1 cellular context compared by ENCODE assay signal in the genomic region with DNA sequence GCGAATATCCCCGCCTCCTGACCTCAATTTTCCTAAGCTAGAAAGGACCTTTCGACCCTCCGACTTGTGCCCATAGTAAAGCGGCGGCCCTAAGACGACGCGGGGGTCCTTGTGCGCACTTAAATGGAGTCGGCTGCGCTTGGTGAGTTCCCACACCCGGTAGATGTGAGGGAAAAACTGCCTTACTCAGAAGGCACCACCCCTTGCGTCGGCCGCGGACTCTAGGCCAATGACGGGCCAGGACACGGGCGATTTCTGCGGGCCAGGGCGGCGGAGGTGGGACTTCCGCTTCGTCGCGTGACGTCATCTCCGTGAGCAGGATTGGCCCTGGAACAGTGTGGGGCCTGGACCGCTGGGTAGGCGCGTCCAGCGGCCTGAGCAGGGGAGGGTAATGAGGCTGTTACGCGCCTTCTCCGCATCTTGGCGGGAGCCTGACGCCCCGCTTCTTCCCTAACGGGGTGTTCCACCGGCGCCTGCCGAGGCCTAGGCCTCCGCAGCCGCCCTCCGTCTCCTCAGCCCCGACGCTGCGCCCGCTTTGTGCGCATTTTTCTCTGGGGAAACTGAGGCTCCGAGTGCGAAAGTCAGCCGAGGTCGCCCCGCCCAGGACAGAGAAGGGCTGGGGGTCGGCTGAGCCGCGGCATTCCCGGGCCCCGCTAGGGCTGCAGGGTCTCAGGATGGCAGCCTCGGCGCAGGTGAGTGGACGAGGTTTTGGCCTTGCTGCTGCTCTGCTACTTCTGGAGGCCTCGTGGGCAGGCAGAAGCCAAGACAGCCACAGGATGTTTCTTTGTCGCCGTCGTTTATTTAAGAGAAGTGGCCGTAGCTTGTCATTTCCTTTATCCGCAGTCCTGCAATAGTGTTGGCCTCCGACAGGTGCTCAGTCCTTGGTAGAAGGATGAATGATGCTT.
TF ChIP-seq lines count a peak whose summit lies in the region.

A gene (plus strand): TSS at position 293 of the 905 bp plus-strand sequence. CDS start 382 bp downstream, at position 675.

TF ChIP-seq in HepG2, 621 proteins besides CTCF, POLR2A, EP300 and RAD21 (continued from another document and continues in another):
- TF ChIP-seq, protein P1, sequence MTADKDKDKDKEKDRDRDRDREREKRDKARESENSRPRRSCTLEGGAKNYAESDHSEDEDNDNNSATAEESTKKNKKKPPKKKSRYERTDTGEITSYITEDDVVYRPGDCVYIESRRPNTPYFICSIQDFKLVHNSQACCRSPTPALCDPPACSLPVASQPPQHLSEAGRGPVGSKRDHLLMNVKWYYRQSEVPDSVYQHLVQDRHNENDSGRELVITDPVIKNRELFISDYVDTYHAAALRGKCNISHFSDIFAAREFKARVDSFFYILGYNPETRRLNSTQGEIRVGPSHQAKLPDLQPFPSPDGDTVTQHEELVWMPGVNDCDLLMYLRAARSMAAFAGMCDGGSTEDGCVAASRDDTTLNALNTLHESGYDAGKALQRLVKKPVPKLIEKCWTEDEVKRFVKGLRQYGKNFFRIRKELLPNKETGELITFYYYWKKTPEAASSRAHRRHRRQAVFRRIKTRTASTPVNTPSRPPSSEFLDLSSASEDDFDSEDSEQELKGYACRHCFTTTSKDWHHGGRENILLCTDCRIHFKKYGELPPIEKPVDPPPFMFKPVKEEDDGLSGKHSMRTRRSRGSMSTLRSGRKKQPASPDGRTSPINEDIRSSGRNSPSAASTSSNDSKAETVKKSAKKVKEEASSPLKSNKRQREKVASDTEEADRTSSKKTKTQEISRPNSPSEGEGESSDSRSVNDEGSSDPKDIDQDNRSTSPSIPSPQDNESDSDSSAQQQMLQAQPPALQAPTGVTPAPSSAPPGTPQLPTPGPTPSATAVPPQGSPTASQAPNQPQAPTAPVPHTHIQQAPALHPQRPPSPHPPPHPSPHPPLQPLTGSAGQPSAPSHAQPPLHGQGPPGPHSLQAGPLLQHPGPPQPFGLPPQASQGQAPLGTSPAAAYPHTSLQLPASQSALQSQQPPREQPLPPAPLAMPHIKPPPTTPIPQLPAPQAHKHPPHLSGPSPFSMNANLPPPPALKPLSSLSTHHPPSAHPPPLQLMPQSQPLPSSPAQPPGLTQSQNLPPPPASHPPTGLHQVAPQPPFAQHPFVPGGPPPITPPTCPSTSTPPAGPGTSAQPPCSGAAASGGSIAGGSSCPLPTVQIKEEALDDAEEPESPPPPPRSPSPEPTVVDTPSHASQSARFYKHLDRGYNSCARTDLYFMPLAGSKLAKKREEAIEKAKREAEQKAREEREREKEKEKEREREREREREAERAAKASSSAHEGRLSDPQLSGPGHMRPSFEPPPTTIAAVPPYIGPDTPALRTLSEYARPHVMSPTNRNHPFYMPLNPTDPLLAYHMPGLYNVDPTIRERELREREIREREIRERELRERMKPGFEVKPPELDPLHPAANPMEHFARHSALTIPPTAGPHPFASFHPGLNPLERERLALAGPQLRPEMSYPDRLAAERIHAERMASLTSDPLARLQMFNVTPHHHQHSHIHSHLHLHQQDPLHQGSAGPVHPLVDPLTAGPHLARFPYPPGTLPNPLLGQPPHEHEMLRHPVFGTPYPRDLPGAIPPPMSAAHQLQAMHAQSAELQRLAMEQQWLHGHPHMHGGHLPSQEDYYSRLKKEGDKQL (CRISPR knock-in tag; IDR thresholded peaks at IDR 0.05; ENCODE audit: low read depth), result no peak
- TF ChIP-seq, protein P2, sequence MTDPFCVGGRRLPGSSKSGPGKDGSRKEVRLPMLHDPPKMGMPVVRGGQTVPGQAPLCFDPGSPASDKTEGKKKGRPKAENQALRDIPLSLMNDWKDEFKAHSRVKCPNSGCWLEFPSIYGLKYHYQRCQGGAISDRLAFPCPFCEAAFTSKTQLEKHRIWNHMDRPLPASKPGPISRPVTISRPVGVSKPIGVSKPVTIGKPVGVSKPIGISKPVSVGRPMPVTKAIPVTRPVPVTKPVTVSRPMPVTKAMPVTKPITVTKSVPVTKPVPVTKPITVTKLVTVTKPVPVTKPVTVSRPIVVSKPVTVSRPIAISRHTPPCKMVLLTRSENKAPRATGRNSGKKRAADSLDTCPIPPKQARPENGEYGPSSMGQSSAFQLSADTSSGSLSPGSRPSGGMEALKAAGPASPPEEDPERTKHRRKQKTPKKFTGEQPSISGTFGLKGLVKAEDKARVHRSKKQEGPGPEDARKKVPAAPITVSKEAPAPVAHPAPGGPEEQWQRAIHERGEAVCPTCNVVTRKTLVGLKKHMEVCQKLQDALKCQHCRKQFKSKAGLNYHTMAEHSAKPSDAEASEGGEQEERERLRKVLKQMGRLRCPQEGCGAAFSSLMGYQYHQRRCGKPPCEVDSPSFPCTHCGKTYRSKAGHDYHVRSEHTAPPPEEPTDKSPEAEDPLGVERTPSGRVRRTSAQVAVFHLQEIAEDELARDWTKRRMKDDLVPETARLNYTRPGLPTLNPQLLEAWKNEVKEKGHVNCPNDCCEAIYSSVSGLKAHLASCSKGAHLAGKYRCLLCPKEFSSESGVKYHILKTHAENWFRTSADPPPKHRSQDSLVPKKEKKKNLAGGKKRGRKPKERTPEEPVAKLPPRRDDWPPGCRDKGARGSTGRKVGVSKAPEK (CRISPR knock-in tag; IDR thresholded peaks at IDR 0.05; ENCODE audit: borderline replicate concordance), result no peak
- TF ChIP-seq ZNF674 (CRISPR knock-in tag; IDR thresholded peaks at IDR 0.05; ENCODE audit: low read depth) (no peak), ZNF234 (CRISPR knock-in tag; conservative IDR thresholded peaks at IDR 0.05) (no peak), TBX3 (IDR thresholded peaks at IDR 0.05; ENCODE audit: borderline replicate concordance) (no peak), RBM39 (IDR thresholded peaks at IDR 0.05; ENCODE audit: low read depth, low read length, poor library complexity, severe bottlenecking) (no peak), ZC3H4 (CRISPR knock-in tag; IDR thresholded peaks at IDR 0.05; ENCODE audit: borderline replicate concordance) (no peak), KMT2A (CRISPR knock-in tag; IDR thresholded peaks at IDR 0.05) (peak; percentile 81), SYNCRIP (IDR thresholded peaks at IDR 0.05; ENCODE audit: insufficient read depth, low read depth, low read length) (no peak), FOSL2 (CRISPR knock-in tag; IDR thresholded peaks at IDR 0.05) (peak; percentile 69), RFX3 (CRISPR knock-in tag; IDR thresholded peaks at IDR 0.05) (no peak), YY1 (IDR thresholded peaks at IDR 0.05; ENCODE audit: insufficient read depth, insufficient replicate concordance, low read depth, low read length) (peak; percentile 40), FOXP1 (IDR thresholded peaks at IDR 0.05) (no peak), FOXP1 (CRISPR knock-in tag; IDR thresholded peaks at IDR 0.05) (no peak), SMC3 (IDR thresholded peaks at IDR 0.05; ENCODE audit: low read length) (no peak), GZF1 (CRISPR knock-in tag; IDR thresholded peaks at IDR 0.05) (no peak; the same call in 1 of the 2 replicates), ZNF607 (CRISPR knock-in tag; IDR thresholded peaks at IDR 0.05; ENCODE audit: borderline replicate concordance) (peak; percentile 64; the same call in 1 of the 2 replicates), ZNF724P (CRISPR knock-in tag; IDR thresholded peaks at IDR 0.05; ENCODE audit: borderline replicate concordance) (no peak), ZNF543 (CRISPR knock-in tag; IDR thresholded peaks at IDR 0.05) (no peak), ZNF335 (CRISPR knock-in tag; IDR thresholded peaks at IDR 0.05) (peak; percentile 73; the same call in 1 of the 2 replicates), ZNF816 (CRISPR knock-in tag; IDR thresholded peaks at IDR 0.05; ENCODE audit: borderline replicate concordance) (no peak)
- TF ChIP-seq, protein P3, sequence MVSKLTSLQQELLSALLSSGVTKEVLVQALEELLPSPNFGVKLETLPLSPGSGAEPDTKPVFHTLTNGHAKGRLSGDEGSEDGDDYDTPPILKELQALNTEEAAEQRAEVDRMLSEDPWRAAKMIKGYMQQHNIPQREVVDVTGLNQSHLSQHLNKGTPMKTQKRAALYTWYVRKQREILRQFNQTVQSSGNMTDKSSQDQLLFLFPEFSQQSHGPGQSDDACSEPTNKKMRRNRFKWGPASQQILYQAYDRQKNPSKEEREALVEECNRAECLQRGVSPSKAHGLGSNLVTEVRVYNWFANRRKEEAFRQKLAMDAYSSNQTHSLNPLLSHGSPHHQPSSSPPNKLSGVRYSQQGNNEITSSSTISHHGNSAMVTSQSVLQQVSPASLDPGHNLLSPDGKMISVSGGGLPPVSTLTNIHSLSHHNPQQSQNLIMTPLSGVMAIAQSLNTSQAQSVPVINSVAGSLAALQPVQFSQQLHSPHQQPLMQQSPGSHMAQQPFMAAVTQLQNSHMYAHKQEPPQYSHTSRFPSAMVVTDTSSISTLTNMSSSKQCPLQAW (CRISPR knock-in tag; IDR thresholded peaks at IDR 0.05), result peak; percentile 90
- TF ChIP-seq, protein P4, sequence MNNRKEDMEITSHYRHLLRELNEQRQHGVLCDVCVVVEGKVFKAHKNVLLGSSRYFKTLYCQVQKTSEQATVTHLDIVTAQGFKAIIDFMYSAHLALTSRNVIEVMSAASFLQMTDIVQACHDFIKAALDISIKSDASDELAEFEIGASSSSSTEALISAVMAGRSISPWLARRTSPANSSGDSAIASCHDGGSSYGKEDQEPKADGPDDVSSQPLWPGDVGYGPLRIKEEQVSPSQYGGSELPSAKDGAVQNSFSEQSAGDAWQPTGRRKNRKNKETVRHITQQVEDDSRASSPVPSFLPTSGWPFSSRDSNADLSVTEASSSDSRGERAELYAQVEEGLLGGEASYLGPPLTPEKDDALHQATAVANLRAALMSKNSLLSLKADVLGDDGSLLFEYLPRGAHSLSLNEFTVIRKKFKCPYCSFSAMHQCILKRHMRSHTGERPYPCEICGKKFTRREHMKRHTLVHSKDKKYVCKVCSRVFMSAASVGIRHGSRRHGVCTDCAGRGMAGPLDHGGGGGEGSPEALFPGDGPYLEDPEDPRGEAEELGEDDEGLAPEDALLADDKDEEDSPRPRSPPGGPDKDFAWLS (CRISPR knock-in tag; IDR thresholded peaks at IDR 0.05; ENCODE audit: borderline replicate concordance), result no peak
- TF ChIP-seq, protein P5, sequence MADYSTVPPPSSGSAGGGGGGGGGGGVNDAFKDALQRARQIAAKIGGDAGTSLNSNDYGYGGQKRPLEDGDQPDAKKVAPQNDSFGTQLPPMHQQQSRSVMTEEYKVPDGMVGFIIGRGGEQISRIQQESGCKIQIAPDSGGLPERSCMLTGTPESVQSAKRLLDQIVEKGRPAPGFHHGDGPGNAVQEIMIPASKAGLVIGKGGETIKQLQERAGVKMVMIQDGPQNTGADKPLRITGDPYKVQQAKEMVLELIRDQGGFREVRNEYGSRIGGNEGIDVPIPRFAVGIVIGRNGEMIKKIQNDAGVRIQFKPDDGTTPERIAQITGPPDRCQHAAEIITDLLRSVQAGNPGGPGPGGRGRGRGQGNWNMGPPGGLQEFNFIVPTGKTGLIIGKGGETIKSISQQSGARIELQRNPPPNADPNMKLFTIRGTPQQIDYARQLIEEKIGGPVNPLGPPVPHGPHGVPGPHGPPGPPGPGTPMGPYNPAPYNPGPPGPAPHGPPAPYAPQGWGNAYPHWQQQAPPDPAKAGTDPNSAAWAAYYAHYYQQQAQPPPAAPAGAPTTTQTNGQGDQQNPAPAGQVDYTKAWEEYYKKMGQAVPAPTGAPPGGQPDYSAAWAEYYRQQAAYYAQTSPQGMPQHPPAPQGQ (CRISPR knock-in tag; IDR thresholded peaks at IDR 0.05; ENCODE audit: borderline replicate concordance), result no peak
- TF ChIP-seq, protein P6, sequence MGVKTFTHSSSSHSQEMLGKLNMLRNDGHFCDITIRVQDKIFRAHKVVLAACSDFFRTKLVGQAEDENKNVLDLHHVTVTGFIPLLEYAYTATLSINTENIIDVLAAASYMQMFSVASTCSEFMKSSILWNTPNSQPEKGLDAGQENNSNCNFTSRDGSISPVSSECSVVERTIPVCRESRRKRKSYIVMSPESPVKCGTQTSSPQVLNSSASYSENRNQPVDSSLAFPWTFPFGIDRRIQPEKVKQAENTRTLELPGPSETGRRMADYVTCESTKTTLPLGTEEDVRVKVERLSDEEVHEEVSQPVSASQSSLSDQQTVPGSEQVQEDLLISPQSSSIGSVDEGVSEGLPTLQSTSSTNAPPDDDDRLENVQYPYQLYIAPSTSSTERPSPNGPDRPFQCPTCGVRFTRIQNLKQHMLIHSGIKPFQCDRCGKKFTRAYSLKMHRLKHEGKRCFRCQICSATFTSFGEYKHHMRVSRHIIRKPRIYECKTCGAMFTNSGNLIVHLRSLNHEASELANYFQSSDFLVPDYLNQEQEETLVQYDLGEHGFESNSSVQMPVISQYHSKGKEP (CRISPR knock-in tag; IDR thresholded peaks at IDR 0.05), result no peak
- TF ChIP-seq, protein P7, sequence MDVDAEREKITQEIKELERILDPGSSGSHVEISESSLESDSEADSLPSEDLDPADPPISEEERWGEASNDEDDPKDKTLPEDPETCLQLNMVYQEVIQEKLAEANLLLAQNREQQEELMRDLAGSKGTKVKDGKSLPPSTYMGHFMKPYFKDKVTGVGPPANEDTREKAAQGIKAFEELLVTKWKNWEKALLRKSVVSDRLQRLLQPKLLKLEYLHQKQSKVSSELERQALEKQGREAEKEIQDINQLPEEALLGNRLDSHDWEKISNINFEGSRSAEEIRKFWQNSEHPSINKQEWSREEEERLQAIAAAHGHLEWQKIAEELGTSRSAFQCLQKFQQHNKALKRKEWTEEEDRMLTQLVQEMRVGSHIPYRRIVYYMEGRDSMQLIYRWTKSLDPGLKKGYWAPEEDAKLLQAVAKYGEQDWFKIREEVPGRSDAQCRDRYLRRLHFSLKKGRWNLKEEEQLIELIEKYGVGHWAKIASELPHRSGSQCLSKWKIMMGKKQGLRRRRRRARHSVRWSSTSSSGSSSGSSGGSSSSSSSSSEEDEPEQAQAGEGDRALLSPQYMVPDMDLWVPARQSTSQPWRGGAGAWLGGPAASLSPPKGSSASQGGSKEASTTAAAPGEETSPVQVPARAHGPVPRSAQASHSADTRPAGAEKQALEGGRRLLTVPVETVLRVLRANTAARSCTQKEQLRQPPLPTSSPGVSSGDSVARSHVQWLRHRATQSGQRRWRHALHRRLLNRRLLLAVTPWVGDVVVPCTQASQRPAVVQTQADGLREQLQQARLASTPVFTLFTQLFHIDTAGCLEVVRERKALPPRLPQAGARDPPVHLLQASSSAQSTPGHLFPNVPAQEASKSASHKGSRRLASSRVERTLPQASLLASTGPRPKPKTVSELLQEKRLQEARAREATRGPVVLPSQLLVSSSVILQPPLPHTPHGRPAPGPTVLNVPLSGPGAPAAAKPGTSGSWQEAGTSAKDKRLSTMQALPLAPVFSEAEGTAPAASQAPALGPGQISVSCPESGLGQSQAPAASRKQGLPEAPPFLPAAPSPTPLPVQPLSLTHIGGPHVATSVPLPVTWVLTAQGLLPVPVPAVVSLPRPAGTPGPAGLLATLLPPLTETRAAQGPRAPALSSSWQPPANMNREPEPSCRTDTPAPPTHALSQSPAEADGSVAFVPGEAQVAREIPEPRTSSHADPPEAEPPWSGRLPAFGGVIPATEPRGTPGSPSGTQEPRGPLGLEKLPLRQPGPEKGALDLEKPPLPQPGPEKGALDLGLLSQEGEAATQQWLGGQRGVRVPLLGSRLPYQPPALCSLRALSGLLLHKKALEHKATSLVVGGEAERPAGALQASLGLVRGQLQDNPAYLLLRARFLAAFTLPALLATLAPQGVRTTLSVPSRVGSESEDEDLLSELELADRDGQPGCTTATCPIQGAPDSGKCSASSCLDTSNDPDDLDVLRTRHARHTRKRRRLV (CRISPR knock-in tag; IDR thresholded peaks at IDR 0.05), result no peak
- TF ChIP-seq, protein P8, sequence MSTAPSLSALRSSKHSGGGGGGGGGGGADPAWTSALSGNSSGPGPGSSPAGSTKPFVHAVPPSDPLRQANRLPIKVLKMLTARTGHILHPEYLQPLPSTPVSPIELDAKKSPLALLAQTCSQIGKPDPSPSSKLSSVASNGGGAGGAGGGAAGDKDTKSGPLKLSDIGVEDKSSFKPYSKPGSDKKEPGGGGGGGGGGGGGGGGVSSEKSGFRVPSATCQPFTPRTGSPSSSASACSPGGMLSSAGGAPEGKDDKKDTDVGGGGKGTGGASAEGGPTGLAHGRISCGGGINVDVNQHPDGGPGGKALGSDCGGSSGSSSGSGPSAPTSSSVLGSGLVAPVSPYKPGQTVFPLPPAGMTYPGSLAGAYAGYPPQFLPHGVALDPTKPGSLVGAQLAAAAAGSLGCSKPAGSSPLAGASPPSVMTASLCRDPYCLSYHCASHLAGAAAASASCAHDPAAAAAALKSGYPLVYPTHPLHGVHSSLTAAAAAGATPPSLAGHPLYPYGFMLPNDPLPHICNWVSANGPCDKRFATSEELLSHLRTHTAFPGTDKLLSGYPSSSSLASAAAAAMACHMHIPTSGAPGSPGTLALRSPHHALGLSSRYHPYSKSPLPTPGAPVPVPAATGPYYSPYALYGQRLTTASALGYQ (CRISPR knock-in tag; IDR thresholded peaks at IDR 0.05), result no peak
